ENCODE assay signal across 22 cellular contexts in genomic region chr9:68593760-68594159, GRCh38. TPM values are rescaled to one million over a fixed set of nuclear protein-coding genes. Genes with fewer than 3 reads are reported as not detected.
"Had no signal": no experiment of that assay in that cellular context is flagged by ENCODE, and none has a peak within 500 bp of the region (broad histone marks: within the 10 kb centered on the region; RNA-seq: fewer than 3 reads in every experiment).

No MANE protein-coding gene starts in this region.

RNA-seq across cellular contexts. Expression of gene TMEM252, which starts 53.1 kb away (rescaled TPM):
- total RNA-seq: activated CD4-positive, alpha-beta memory T cell treated with anti-CD3 and anti-CD28 coated beads for 36 hours; activated CD4-positive, alpha-beta T cell treated with anti-CD3 and anti-CD28 coated beads, Interleukin-2, amount 10 ng/mL, durations not matched to agents 24 days and 14 days; activated CD8-positive, alpha-beta memory T cell treated with anti-CD3 and anti-CD28 coated beads for 36 hours; activated CD8-positive, alpha-beta memory T cell treated with anti-CD3 and anti-CD28 coated beads, Interleukin-2, amount 10 ng/mL, durations not matched to agents 7 days and 5 days; activated CD8-positive, alpha-beta T cell treated with anti-CD3 and anti-CD28 coated beads, Interleukin-2, amount 10 ng/mL, durations not matched to agents 7 days and 5 days; activated naive CD4-positive, alpha-beta T cell treated with anti-CD3 and anti-CD28 coated beads, Interleukin-2, amount 50 U/mL, for 72 hours; activated naive CD8-positive, alpha-beta T cell treated with anti-CD3 and anti-CD28 coated beads, Interleukin-2, amount 10 ng/mL, durations not matched to agents 7 days and 5 days; activated T-helper 1 cell treated with anti-CD3 and anti-CD28 coated beads, Interleukin-12 subunit alpha, Interleukin-12 subunit beta, Interleukin-2, Interleukin-4 antibody, amounts not matched to agents 30 ng/mL and 10 ng/mL and 1 ng/mL, durations not matched to agents 14 hours and 24 hours and 36 hours; activated T-helper 2 cell treated with anti-CD3 and anti-CD28 coated beads, Interferon-gamma antibody, Interleukin-2, Interleukin-4, amounts not matched to agents 10 μg/mL and 5 μg/mL and 100 μg/mL, durations not matched to agents 14 hours and 24 hours and 36 hours; ascending aorta; breast epithelium; cardiac muscle cell; colonic mucosa; dermis microvascular lymphatic vessel endothelial cell; endothelial cell of umbilical vein; esophagus squamous epithelium; fibroblast of lung; fibroblast of villous mesenchyme; glomerular endothelial cell; hepatocyte; T-helper 2 cell treated with Interferon-gamma antibody and Interleukin-4, amounts not matched to agents 100 ng/mL and 5 ng/mL, for 36 hours; WTC11 had no signal
